ENCODE assay signal across 8 cellular contexts in genomic region chr12:12376636-12377448, GRCh38. TPM values are rescaled to one million over a fixed set of nuclear protein-coding genes. Genes with fewer than 3 reads are reported as not detected.
A peak's percentile ranks its signal among the peaks of the same experiment; 100 is the strongest.
DNase-seq lines count a peak whose midpoint lies in the region; ATAC-seq, FAIRE-seq and TF ChIP-seq lines count a peak whose summit lies in the region.

No MANE protein-coding gene starts in this region.

- peak; percentile 85 for FAIRE-seq in H54 (lab: Jason Lieb, UNC)

- peak; percentile 88 for DNase-seq in DMS79 treated with DMSO at 0.1 percent for 48 hours (lab: John Stamatoyannopoulos, UW)
- DNase-seq in H54 (ENCODE audit: insufficient read length, low spot score): peak; percentile 23
- DNase-seq in NCI-H1694 (lab: John Stamatoyannopoulos, UW): peak; percentile 91
- DNase-seq in SKM-1 treated with dmso at 0.1 percent for 144 hours (lab: John Stamatoyannopoulos, UW; ENCODE audit: unreplicated experiment): peak; percentile 58
- DNase-seq in epidermal melanocyte (ENCODE audit: insufficient read length, low spot score): peak; percentile 60
- DNase-seq in myocyte (ENCODE audit: low read depth): peak; percentile 79
- no peak for DNase-seq in activated gamma-delta T cell (lab: John Stamatoyannopoulos, UW)

- TF ChIP-seq POLR2A in H54 (IDR thresholded peaks at IDR 0.05; ENCODE audit: low read depth, low read length): no peak

- ATAC-seq in HG02623 (IDR thresholded peaks at IDR 0.05; ENCODE audit: unreplicated experiment): no peak

RNA-seq across cellular contexts. Expression of gene BORCS5, which starts 20.0 kb away (rescaled TPM):
- 15.7 and 15.8 TPM in 2 replicates for total RNA-seq in myocyte
- 14.1 TPM for polyA plus RNA-seq in myocyte (2012)

RNA-seq across cellular contexts. Expression of gene MANSC1, which starts 26.8 kb away (rescaled TPM):
- total RNA-seq in myocyte: 0.10 and 0.21 TPM in 2 replicates
- polyA plus RNA-seq in myocyte (2012): 0.43 TPM
